16 cellular contexts compared by ENCODE assay signal in genomic region chr1:55275151-55275748, GRCh38.
A peak's percentile ranks its signal among the peaks of the same experiment; 100 is the strongest.
DNase-seq lines count a peak whose midpoint lies in the region; ATAC-seq and TF ChIP-seq lines count a peak whose summit lies in the region.
"Had no signal": no experiment of that assay in that cellular context is flagged by ENCODE, and none has a peak within 500 bp of the region (broad histone marks: within the 10 kb centered on the region; RNA-seq: fewer than 3 reads in every experiment).

No MANE protein-coding gene starts in this region.

- DNase-seq in AG20443 (ENCODE audit: low spot score) (peak; percentile 53), RPMI7951 (ENCODE audit: low read depth) (peak; percentile 42), epithelial cell of esophagus (ENCODE audit: low read depth) (peak; percentile 30), occipital lobe (lab: John Stamatoyannopoulos, UW) (peak; percentile 22), tibial nerve (ENCODE audit: low spot score in 2 of 2) (no peak), NCI-H524 treated with DMSO at 0.1 percent for 48 hours (lab: John Stamatoyannopoulos, UW) (no peak)
- DNase-seq in CD8-positive, alpha-beta memory T cell = no peak
- DNase-seq: activated CD4-positive, alpha-beta T cell treated with anti-CD3 and anti-CD28 coated beads for 1 hour; activated gamma-delta T cell treated with Interleukin-2 at 50 U/mL for 16 hours; BE2C; colonic mucosa; NCI-H187 treated with DMSO at 0.1 percent for 48 hours; stimulated activated CD4-positive, alpha-beta T cell treated with anti-CD3 and anti-CD28 coated beads, Interleukin-2, amount 100 ng/mL, for 48 hours; stimulated activated naive CD8-positive, alpha-beta T cell treated with anti-CD3 and anti-CD28 coated beads, Interleukin-15, Interleukin-2, amounts not matched to agents 100 U/mL and 50 U/mL, for 24 hours had no signal

- peaks cover 3 to 5% (median 4%) of the 10 kb centered on the region in 3 donors for H3K4me1 Mint-ChIP-seq in CD8-positive, alpha-beta memory T cell

- no peaks in the 10 kb centered on the region for H3K9me3 Mint-ChIP-seq in CD8-positive, alpha-beta memory T cell

- no peaks in the 10 kb centered on the region for H3K9me3 ChIP-seq in tibial nerve
- H3K9me3 ChIP-seq in CD8-positive, alpha-beta memory T cell (ENCODE audit: low read length) = no peaks in the 10 kb centered on the region
- H3K9me3 ChIP-seq: BE2C, colonic mucosa had no signal

- H3K27me3 ChIP-seq in tibial nerve = no peaks in the 10 kb centered on the region
- no peaks in the 10 kb centered on the region for H3K27me3 ChIP-seq in CD8-positive, alpha-beta memory T cell (ENCODE audit: insufficient read depth, low read length, poor library complexity, severe bottlenecking)
- H3K27me3 ChIP-seq: BE2C, colonic mucosa had no signal

- ATAC-seq in HG02623 (IDR thresholded peaks at IDR 0.05; ENCODE audit: unreplicated experiment) = no peak
- ATAC-seq: stimulated activated naive CD8-positive, alpha-beta T cell treated with anti-CD3 and anti-CD28 coated beads, Interleukin-15, Interleukin-2, amounts not matched to agents 100 U/mL and 50 U/mL, for 24 hours had no signal

- H3K27ac ChIP-seq in tibial nerve = peak overlapping the region in 2 of 4 donors; percentile 69 to 72
- H3K27ac ChIP-seq in CD8-positive, alpha-beta memory T cell (ENCODE audit: low read depth, low read length) = no peak overlapping the region
- H3K27ac ChIP-seq: colonic mucosa, KMS-11 had no signal

- no peaks in the 10 kb centered on the region for H3K36me3 Mint-ChIP-seq in CD8-positive, alpha-beta memory T cell

- no peak for TF ChIP-seq EP300 in tibial nerve (IDR thresholded peaks at IDR 0.05)

- TF ChIP-seq POLR2A in tibial nerve (IDR thresholded peaks at IDR 0.05) = no peak

- no peak overlapping the region for H3K4me3 Mint-ChIP-seq in CD8-positive, alpha-beta memory T cell

- no peak overlapping the region for H3K27ac Mint-ChIP-seq in CD8-positive, alpha-beta memory T cell

- CTCF ChIA-PET in CD8-positive, alpha-beta memory T cell (lab: Charles Lee) = interaction anchor here (0.7 kb wide), 1 partner anchor 9 kb away, joined by 3 read pairs; no protein-coding TSS in a partner anchor

- no peaks in the 10 kb centered on the region for H3K36me3 ChIP-seq in tibial nerve
- no peaks in the 10 kb centered on the region for H3K36me3 ChIP-seq in CD8-positive, alpha-beta memory T cell (ENCODE audit: insufficient read depth, low read length)
- H3K36me3 ChIP-seq: BE2C, colonic mucosa had no signal

- no peak overlapping the region for H3K4me3 ChIP-seq in epithelial cell of esophagus (ENCODE audit: low read length)
- H3K4me3 ChIP-seq in tibial nerve = no peak overlapping the region
- H3K4me3 ChIP-seq in CD8-positive, alpha-beta memory T cell (ENCODE audit: low read length) = no peak overlapping the region
- H3K4me3 ChIP-seq: colonic mucosa had no signal

- peaks cover 0 to 1% of the 10 kb centered on the region in 2 donors for H3K27me3 Mint-ChIP-seq in CD8-positive, alpha-beta memory T cell

- POLR2A ChIA-PET in CD8-positive, alpha-beta memory T cell (lab: Charles Lee) = interaction anchor here (1.2 kb wide), 1 partner anchor 132 kb away, joined by 3 read pairs; no protein-coding TSS in a partner anchor

- WGBS in tibial nerve, 2 donors = 31 to 34% methylated on average over 12 of the region's 12 CpGs

- no peak for TF ChIP-seq CTCF in epithelial cell of esophagus (IDR thresholded peaks at IDR 0.05; ENCODE audit: insufficient read depth, low read depth, low read length, missing control alignments)
- TF ChIP-seq CTCF in tibial nerve (IDR thresholded peaks at IDR 0.05) = no peak

- peaks cover 0 to 34% (median 8%) of the 10 kb centered on the region in 4 donors for H3K4me1 ChIP-seq in tibial nerve
- H3K4me1 ChIP-seq in CD8-positive, alpha-beta memory T cell (ENCODE audit: insufficient read depth, low read length) = peaks cover 6% of the 10 kb centered on the region
- H3K4me1 ChIP-seq: colonic mucosa had no signal

Comparison
In these comparisons a context has a peak if more than half of its experiments do, and no peak if none do; other contexts are left out.
1. DNase-seq: peak in AG20443 (single experiment), RPMI7951 (single experiment), epithelial cell of esophagus (single experiment) and occipital lobe (single experiment); none in tibial nerve (0 of 2), NCI-H524 treated with DMSO at 0.1 percent for 48 hours (single experiment) and CD8-positive, alpha-beta memory T cell (0 of 5).